Comparison of ENCODE assay signal across 16 cellular contexts in the genomic region with DNA sequence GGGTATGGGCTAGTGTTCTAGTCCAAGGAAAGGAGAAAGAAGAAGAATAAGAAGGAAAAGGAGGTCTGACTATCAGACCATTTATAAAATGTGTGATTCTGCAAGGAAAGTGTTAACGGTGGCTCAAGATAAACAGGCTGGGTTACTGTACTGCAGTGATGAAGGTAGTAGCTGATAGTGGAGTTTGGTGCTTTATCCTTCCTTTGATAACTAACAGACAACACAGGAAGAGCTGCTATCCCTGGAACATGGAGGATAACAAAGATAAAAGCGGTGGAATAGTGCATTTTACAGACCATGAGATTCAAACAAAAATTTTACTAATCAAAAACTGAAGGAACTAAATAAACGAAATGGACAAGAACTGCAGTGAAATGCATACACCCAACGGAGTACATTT. TPM values are rescaled to one million over a fixed set of nuclear protein-coding genes. Genes with fewer than 3 reads are reported as not detected.
DNase-seq lines count a peak whose midpoint lies in the region; ATAC-seq and TF ChIP-seq lines count a peak whose summit lies in the region.
"Had no signal": no experiment of that assay in that cellular context is flagged by ENCODE, and none has a peak within 500 bp of the region (broad histone marks: within the 10 kb centered on the region; RNA-seq: fewer than 3 reads in every experiment).

No MANE protein-coding gene starts in this region.

- H3K27me3 Mint-ChIP-seq in progenitor cell of endocrine pancreas: peaks cover 10% of the 10 kb centered on the region

- H3K9me2 ChIP-seq in hepatocyte (replicated peaks; ENCODE audit: insufficient read depth): no peaks in the 10 kb centered on the region

- H3K4me2 ChIP-seq in DND-41 (ENCODE audit: insufficient read depth, low read length) (no peak overlapping the region), hepatocyte (peak overlapping the region; percentile 88)

- no peak for ATAC-seq in DND-41 (ENCODE audit: insufficient read depth, low read depth)
- no peak for ATAC-seq in GM21786 (IDR thresholded peaks at IDR 0.05; ENCODE audit: unreplicated experiment)
- ATAC-seq: natural killer cell had no signal

- H3K79me2 ChIP-seq in DND-41 (ENCODE audit: insufficient read depth, low read length): no peaks in the 10 kb centered on the region
- H3K79me2 ChIP-seq in hepatocyte: peaks cover 54% of the 10 kb centered on the region

- H3K27me3 ChIP-seq in DND-41 (ENCODE audit: insufficient read depth, low read length, poor library complexity) (no peaks in the 10 kb centered on the region), hepatocyte (peaks cover 47% of the 10 kb centered on the region)

- H3K4me1 Mint-ChIP-seq in progenitor cell of endocrine pancreas (ENCODE audit: low read depth): peaks cover 40% of the 10 kb centered on the region

- H3K27ac Mint-ChIP-seq in progenitor cell of endocrine pancreas: no peak overlapping the region
- H3K27ac Mint-ChIP-seq: natural killer cell had no signal

- TF ChIP-seq CTCF in DND-41 (IDR thresholded peaks at IDR 0.05; ENCODE audit: borderline replicate concordance, extremely low read depth, low read length, poor library complexity, severe bottlenecking) (no peak), hepatocyte (IDR thresholded peaks at IDR 0.05; ENCODE audit: poor library complexity) (no peak), progenitor cell of endocrine pancreas (IDR thresholded peaks at IDR 0.05; ENCODE audit: unreplicated experiment) (no peak)

- peak overlapping the region; percentile 92 for H3K4me3 Mint-ChIP-seq in progenitor cell of endocrine pancreas (ENCODE audit: low read depth)
- H3K4me3 Mint-ChIP-seq: natural killer cell had no signal

- H3K9me3 ChIP-seq in DND-41 (ENCODE audit: insufficient read depth, low read length, severe bottlenecking): peaks cover 8% of the 10 kb centered on the region
- no peaks in the 10 kb centered on the region for H3K9me3 ChIP-seq in hepatocyte (ENCODE audit: low read depth)

- WGBS in hepatocyte (ENCODE audit: low lambda C conversion rate, missing lambda C conversion rate): 11% methylated on average over 4 of the region's 4 CpGs

- H3K4me1 ChIP-seq in DND-41 (ENCODE audit: insufficient read depth, low read length) (no peaks in the 10 kb centered on the region), hepatocyte (ENCODE audit: insufficient read depth) (no peaks in the 10 kb centered on the region)

- DNase-seq in DND-41 (no peak), hepatocyte (ENCODE audit: low spot score) (no peak), progenitor cell of endocrine pancreas (ENCODE audit: low spot score, unreplicated experiment) (no peak)
- DNase-seq in activated CD4-positive, CD25-positive, alpha-beta regulatory T cell treated with anti-CD3 and anti-CD28 coated beads, Interleukin-2, amount 50 U/mL, for 72 hours: no peak
- DNase-seq in effector CD4-positive, alpha-beta T cell: no peak
- DNase-seq in stimulated activated CD4-positive, alpha-beta T cell treated with anti-CD3 and anti-CD28 coated beads, Interleukin-4, amount 100 ng/mL, for 24 hours: no peak
- DNase-seq: activated CD8-positive, alpha-beta memory T cell treated with anti-CD3 and anti-CD28 coated beads for 24 hours; activated naive CD4-positive, alpha-beta T cell treated with Interleukin-2 at 50 U/mL for 16 hours; DMS 273 treated with DMSO at 0.1 percent for 48 hours; Karpas-422; natural killer cell; NCI-H2081; small intestine had no signal

- H3K4me3 ChIP-seq in DND-41 (ENCODE audit: low read depth in 1 of 2, low read length in 2 of 2) (no peak overlapping the region), hepatocyte (peak overlapping the region; percentile 40)

- no peaks in the 10 kb centered on the region for H3K9me3 Mint-ChIP-seq in progenitor cell of endocrine pancreas (ENCODE audit: low read depth)
- H3K9me3 Mint-ChIP-seq: natural killer cell had no signal

- H4K20me1 ChIP-seq in DND-41 (ENCODE audit: insufficient read depth, low read length) (no peaks in the 10 kb centered on the region), hepatocyte (ENCODE audit: insufficient read depth, poor library complexity, severe bottlenecking) (no peaks in the 10 kb centered on the region)

- no peaks in the 10 kb centered on the region for H3K36me3 ChIP-seq in DND-41 (ENCODE audit: insufficient read depth, low read length)
- H3K36me3 ChIP-seq in hepatocyte (replicated peaks; ENCODE audit: insufficient read depth, low read depth): no peaks in the 10 kb centered on the region

- H3K9ac ChIP-seq in DND-41 (ENCODE audit: low read depth, low read length): no peak overlapping the region

- no peak overlapping the region for H3K27ac ChIP-seq in DND-41 (ENCODE audit: low read length)
- peak overlapping the region; percentile 60 for H3K27ac ChIP-seq in angular gyrus (ENCODE audit: low read depth, low read length)
- H3K27ac ChIP-seq in hepatocyte: peak overlapping the region; percentile 78

- H2AFZ ChIP-seq in DND-41 (ENCODE audit: low read depth, low read length) (peak overlapping the region; percentile 33; the same call in 1 of the 2 replicates), hepatocyte (no peak overlapping the region)

- peaks cover 8% of the 10 kb centered on the region for H3K36me3 Mint-ChIP-seq in progenitor cell of endocrine pancreas (ENCODE audit: insufficient read depth)
- H3K36me3 Mint-ChIP-seq: natural killer cell had no signal

RNA-seq across cellular contexts. Expression of gene UNC5C, which starts 2.5 kb away (rescaled TPM):
- total RNA-seq in hepatocyte (15.9 and 16.0 TPM in 2 replicates), progenitor cell of endocrine pancreas (40.7 and 43.8 TPM in 2 replicates)
- 3.5 and 6.9 TPM in 2 replicates for polyA plus RNA-seq in hepatocyte
- total RNA-seq: natural killer cell had no signal
- polyA plus RNA-seq: keratinocyte had no signal
